In the genomic region with DNA sequence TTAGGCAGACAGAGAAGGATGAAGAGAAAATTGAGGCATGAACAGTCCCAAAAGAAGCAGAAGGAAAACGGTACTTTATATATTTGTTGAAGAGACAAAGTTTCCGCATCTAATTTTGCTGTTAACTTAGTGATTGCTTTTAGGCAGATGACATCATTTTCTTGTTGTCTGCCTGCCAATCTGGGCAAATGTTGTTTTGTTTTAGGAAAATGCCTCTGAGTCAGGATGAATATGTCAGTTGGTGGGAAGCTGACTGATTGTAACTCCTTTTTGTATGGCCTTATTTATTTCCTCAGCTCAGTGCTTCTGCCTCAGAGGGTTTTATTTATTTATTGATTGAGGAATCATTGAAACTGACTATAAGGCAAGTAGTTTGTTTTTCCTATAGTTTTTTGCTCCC, we compare ENCODE assay signal across 15 cellular contexts. TPM values are rescaled to one million over a fixed set of nuclear protein-coding genes. Genes with fewer than 3 reads are reported as not detected.
DNase-seq lines count a peak whose midpoint lies in the region; ATAC-seq and TF ChIP-seq lines count a peak whose summit lies in the region.
"Had no signal": no experiment of that assay in that cellular context is flagged by ENCODE, and none has a peak within 500 bp of the region (broad histone marks: within the 10 kb centered on the region; RNA-seq: fewer than 3 reads in every experiment).

No MANE protein-coding gene starts in this region.

- intact Hi-C loops in Caco-2 (cut with micrococcal nuclease; ENCODE audit: unreplicated experiment): no loop called here

- H2BK120ac ChIP-seq in mesenchymal stem cell (ENCODE audit: low read depth, low read length): no peak overlapping the region

- H3K9ac ChIP-seq in mesenchymal stem cell (ENCODE audit: low read length): peak overlapping the region; percentile 82

- H3K27me3 Mint-ChIP-seq in Caco-2 (ENCODE audit: insufficient read depth, unreplicated experiment): no peaks in the 10 kb centered on the region

- no peaks in the 10 kb centered on the region for H3K36me3 Mint-ChIP-seq in Caco-2 (ENCODE audit: insufficient read depth, unreplicated experiment)
- H3K36me3 Mint-ChIP-seq: naive thymus-derived CD8-positive, alpha-beta T cell had no signal

- H4K8ac ChIP-seq in mesenchymal stem cell (ENCODE audit: low read length): no peak overlapping the region

- no peak overlapping the region for H2BK12ac ChIP-seq in mesenchymal stem cell (ENCODE audit: low read length in 2 of 2)

- no peaks in the 10 kb centered on the region for H3K79me1 ChIP-seq in mesenchymal stem cell (replicated peaks; ENCODE audit: low read length, poor library complexity, severe bottlenecking)

- no peak overlapping the region for H2BK15ac ChIP-seq in mesenchymal stem cell (ENCODE audit: low read depth, poor library complexity, severe bottlenecking)

- H3K27ac ChIP-seq in mesenchymal stem cell (ENCODE audit: low read length, poor library complexity, severe bottlenecking): no peak overlapping the region
- H3K27ac ChIP-seq: upper lobe of left lung had no signal

- POLR2A ChIA-PET in BJ (lab: Charles Lee): no interaction called here
- POLR2A ChIA-PET in Caco-2 (lab: Charles Lee): no interaction called here

- H3K4me1 ChIP-seq in mesenchymal stem cell (ENCODE audit: control insufficient read depth, insufficient read depth, low read depth, low read length) (peaks cover 3% of the 10 kb centered on the region), BE2C (peaks cover 6% of the 10 kb centered on the region), Caco-2 (0 out of 2 replicates have a peak, but pooled peaks cover 5% of the 10 kb centered on the region)

- H3K23ac ChIP-seq in mesenchymal stem cell (ENCODE audit: low read length in 2 of 2): no peak overlapping the region

- no peak overlapping the region for H3K4ac ChIP-seq in mesenchymal stem cell (ENCODE audit: low read depth in 1 of 2, low read length in 2 of 2)

- DNase-seq in BJ (ENCODE audit: low read depth): peak; percentile 63
- peak; percentile 82 for DNase-seq in NCI-H446 treated with DMSO at 0.1 percent for 48 hours (lab: John Stamatoyannopoulos, UW)
- DNase-seq in dermis blood vessel endothelial cell: peak; percentile 94
- DNase-seq in mesenchymal stem cell: peak; percentile 60
- no peak for DNase-seq in BE2C
- no peak for DNase-seq in Caco-2
- DNase-seq in RPMI8226: no peak
- DNase-seq: activated CD4-positive, alpha-beta T cell treated with anti-CD3 and anti-CD28 coated beads, Interleukin-2, amount 50 U/mL, for 4 hours; activated naive CD4-positive, alpha-beta T cell treated with anti-CD3 and anti-CD28 coated beads for 36 hours; effector CD8-positive, alpha-beta T cell; naive thymus-derived CD8-positive, alpha-beta T cell; NCI-H82; small intestine; upper lobe of left lung had no signal

- H3K36me3 ChIP-seq in BJ (ENCODE audit: control insufficient read depth, insufficient read depth, low read length) (no peaks in the 10 kb centered on the region), mesenchymal stem cell (ENCODE audit: control insufficient read depth in 1 of 2, insufficient read depth in 2 of 2, low read depth in 1 of 2, low read length in 2 of 2) (no peaks in the 10 kb centered on the region), BE2C (no peaks in the 10 kb centered on the region), Caco-2 (ENCODE audit: control insufficient read depth, insufficient read depth, low read length) (no peaks in the 10 kb centered on the region)
- H3K36me3 ChIP-seq: upper lobe of left lung had no signal

- no TSS peak for BruUV-seq in Caco-2 (replicated peaks; lab: Mats Ljungman, UMichigan)

- H3K9me3 Mint-ChIP-seq in Caco-2 (ENCODE audit: unreplicated experiment): peaks cover 12% of the 10 kb centered on the region

- ATAC-seq in HG03095 (IDR thresholded peaks at IDR 0.05; ENCODE audit: unreplicated experiment): no peak
- ATAC-seq: naive thymus-derived CD8-positive, alpha-beta T cell had no signal

- TF ChIP-seq CTCF in BJ (IDR thresholded peaks at IDR 0.05; ENCODE audit: insufficient read depth, low read depth, low read length): no peak
- TF ChIP-seq CTCF in BE2C (IDR thresholded peaks at IDR 0.05; ENCODE audit: low read depth, low read length): no peak
- TF ChIP-seq CTCF in Caco-2 (IDR thresholded peaks at IDR 0.05; ENCODE audit: insufficient read depth in 1 of 2, low read depth in 1 of 2, low read length in 1 of 2, severe bottlenecking in 1 of 2, unreplicated experiment in 1 of 2): no peak

- H2AFZ ChIP-seq in mesenchymal stem cell (ENCODE audit: low read depth, low read length): no peak overlapping the region

- 62% methylated on average over 2 of the region's 2 CpGs for WGBS in mesenchymal stem cell

- H3K14ac ChIP-seq in mesenchymal stem cell (ENCODE audit: low read length in 2 of 2): no peak overlapping the region

- H3K18ac ChIP-seq in mesenchymal stem cell (ENCODE audit: low read depth in 1 of 2, low read length in 2 of 2): no peak overlapping the region

- H3K9me3 ChIP-seq in mesenchymal stem cell (ENCODE audit: control insufficient read depth, low read length): no peaks in the 10 kb centered on the region
- no peaks in the 10 kb centered on the region for H3K9me3 ChIP-seq in BE2C
- peaks cover 8% of the 10 kb centered on the region; the same call in 1 of the 2 replicates for H3K9me3 ChIP-seq in Caco-2
- H3K9me3 ChIP-seq: upper lobe of left lung had no signal

- H3K27ac Mint-ChIP-seq in Caco-2 (ENCODE audit: unreplicated experiment): no peak overlapping the region
- H3K27ac Mint-ChIP-seq: activated naive CD4-positive, alpha-beta T cell treated with anti-CD3 and anti-CD28 coated beads for 36 hours; naive thymus-derived CD8-positive, alpha-beta T cell had no signal

- H2AK5ac ChIP-seq in mesenchymal stem cell (ENCODE audit: low read length, severe bottlenecking): no peak overlapping the region

- no peak overlapping the region for H3K4me2 ChIP-seq in mesenchymal stem cell (ENCODE audit: low read length, poor library complexity, severe bottlenecking)

- CTCF ChIA-PET in BJ (lab: Yijun Ruan, JAX) (interaction anchor here (1.2 kb wide), 1 partner anchor 31 kb away, joined by 3 read pairs; no protein-coding TSS in a partner anchor), Caco-2 (lab: Charles Lee) (no interaction called here)

- H3K4me1 Mint-ChIP-seq in Caco-2 (ENCODE audit: low read depth, unreplicated experiment): peaks cover 8% of the 10 kb centered on the region
- H3K4me1 Mint-ChIP-seq: naive thymus-derived CD8-positive, alpha-beta T cell had no signal

- H3K4me3 ChIP-seq in BJ (ENCODE audit: low read depth, low read length) (no peak overlapping the region), mesenchymal stem cell (ENCODE audit: insufficient read depth in 1 of 2, low read depth in 1 of 2, low read length in 2 of 2) (no peak overlapping the region), BE2C (ENCODE audit: low read depth, low read length) (no peak overlapping the region), Caco-2 (ENCODE audit: low read depth, low read length) (no peak overlapping the region)
- H3K4me3 ChIP-seq: upper lobe of left lung had no signal

- no peak overlapping the region for H4K91ac ChIP-seq in mesenchymal stem cell (ENCODE audit: low read length)

- no peak overlapping the region for H3K4me3 Mint-ChIP-seq in Caco-2 (ENCODE audit: unreplicated experiment)
- H3K4me3 Mint-ChIP-seq: activated naive CD4-positive, alpha-beta T cell treated with anti-CD3 and anti-CD28 coated beads for 36 hours; naive thymus-derived CD8-positive, alpha-beta T cell had no signal

- no peak overlapping the region for H2BK5ac ChIP-seq in mesenchymal stem cell (ENCODE audit: low read depth, low read length, poor library complexity, severe bottlenecking)

- H3K27me3 ChIP-seq in BJ (ENCODE audit: control insufficient read depth, insufficient read depth, low read length) (no peaks in the 10 kb centered on the region), mesenchymal stem cell (ENCODE audit: control insufficient read depth in 1 of 2, insufficient read depth in 1 of 2, low read length in 2 of 2) (no peaks in the 10 kb centered on the region), BE2C (no peaks in the 10 kb centered on the region), Caco-2 (replicated peaks; ENCODE audit: control insufficient read depth, insufficient read depth, low read length) (no peaks in the 10 kb centered on the region)
- H3K27me3 ChIP-seq: upper lobe of left lung had no signal

RNA-seq across cellular contexts. Expression of gene CAVIN2, which starts 52.6 kb away (rescaled TPM):
- 3.1 and 3.5 TPM in 2 replicates for polyA plus RNA-seq in BJ (2011; rRNA removed)
- polyA minus RNA-seq in BJ (2011; rRNA and poly(A)+ RNA removed): 1.8 and 4.2 TPM in 2 replicates
- total RNA-seq in dermis blood vessel endothelial cell (430 and 571 TPM in 2 replicates), Caco-2 (2022) (not detected in 2 replicates)
- polyA plus RNA-seq in mesenchymal stem cell (2013, experiment 1 of 2): 8.7 TPM
- 8.5 TPM for polyA plus RNA-seq in mesenchymal stem cell (2013, experiment 2 of 2)
- polyA plus RNA-seq in BE2C (2012; ENCODE audit: insufficient read depth, insufficient read length, low read depth): 0.31 TPM
- total RNA-seq: activated naive CD4-positive, alpha-beta T cell treated with anti-CD3 and anti-CD28 coated beads for 36 hours; naive thymus-derived CD8-positive, alpha-beta T cell had no signal
- polyA plus RNA-seq: naive thymus-derived CD8-positive, alpha-beta T cell had no signal

Comparison
In these comparisons a context has a peak if more than half of its experiments do, and no peak if none do; other contexts are left out.
1. DNase-seq: peak in BJ (single experiment), NCI-H446 treated with DMSO at 0.1 percent for 48 hours (single experiment), dermis blood vessel endothelial cell (single experiment) and mesenchymal stem cell (single experiment); none in BE2C (single experiment), Caco-2 (0 of 2) and RPMI8226 (single experiment).
2. RNA of gene CAVIN2, which starts 52.6 kb away (total RNA-seq): 430 to 571 TPM in dermis blood vessel endothelial cell; not detected in Caco-2; every median in the first group is over 100 times any median in the second.